Comparison of ENCODE assay signal across 8 cellular contexts in genomic region chr2:128736689-128737545, GRCh38.
DNase-seq lines count a peak whose midpoint lies in the region; ATAC-seq and TF ChIP-seq lines count a peak whose summit lies in the region.

No MANE protein-coding gene starts in this region.

- H3K4me3 ChIP-seq in SJSA1 (no peak overlapping the region), adipocyte (ENCODE audit: low read length) (peak overlapping the region; percentile 61), prostate gland (peak overlapping the region; percentile 6 to 21), aorta (ENCODE audit: low read length in 2 of 2) (no peak overlapping the region)

- DNase-seq in AG20443 (ENCODE audit: low spot score) (peak; percentile 90), HT-29 (ENCODE audit: low spot score) (peak; percentile 54), SJSA1 (ENCODE audit: low read depth in 1 of 2, low spot score in 2 of 2) (peak; percentile 70 to 79), adipocyte (ENCODE audit: low read depth) (peak; percentile 91), left cardiac atrium (peak; percentile 78), prostate gland (ENCODE audit: low spot score) (peak; percentile 71), aorta (peak; percentile 84 to 93)

- H3K27me3 ChIP-seq in SJSA1 (replicated peaks): no peaks in the 10 kb centered on the region
- peaks cover 2% of the 10 kb centered on the region for H3K27me3 ChIP-seq in adipocyte (replicated peaks; ENCODE audit: control insufficient read depth, insufficient read depth, low read length)
- H3K27me3 ChIP-seq in prostate gland (replicated peaks; ENCODE audit: insufficient read depth): no peaks in the 10 kb centered on the region
- H3K27me3 ChIP-seq in aorta (ENCODE audit: control insufficient read depth in 1 of 2, insufficient read depth in 2 of 2, low read length in 1 of 2): no peaks in the 10 kb centered on the region

- ATAC-seq in GM18868 (IDR thresholded peaks at IDR 0.05; ENCODE audit: unreplicated experiment) (peak; percentile 45), left cardiac atrium (peak; percentile 80 to 87), aorta (ENCODE audit: low FRiP score) (peak; percentile 87)

- TF ChIP-seq POLR2A in prostate gland (IDR thresholded peaks at IDR 0.05): no peak

- WGBS in prostate gland: 28% methylated on average over 60 of the region's 71 CpGs
- 29 to 32% methylated on average over 71 of the region's 71 CpGs for WGBS in aorta, 2 donors

- peak overlapping the region; percentile 71 for H3K9ac ChIP-seq in adipocyte (ENCODE audit: low read length)

- TF ChIP-seq CTCF in prostate gland (IDR thresholded peaks at IDR 0.05): peak; percentile 92 to 95 (median 94)

- peaks cover 8% of the 10 kb centered on the region; the same call in 1 of the 2 replicates for H3K4me1 ChIP-seq in SJSA1 (replicated peaks)
- peaks cover 40% of the 10 kb centered on the region for H3K4me1 ChIP-seq in adipocyte (ENCODE audit: control insufficient read depth, insufficient read depth, low read length)
- peaks cover 6% of the 10 kb centered on the region for H3K4me1 ChIP-seq in prostate gland (replicated peaks)
- H3K4me1 ChIP-seq in aorta (ENCODE audit: control insufficient read depth in 1 of 2, insufficient read depth in 2 of 2, low read length in 2 of 2): no peaks in the 10 kb centered on the region

- H3K27ac ChIP-seq in SJSA1 (no peak overlapping the region), prostate gland (no peak overlapping the region), aorta (ENCODE audit: low read depth in 1 of 2, low read length in 2 of 2) (no peak overlapping the region)

- intact Hi-C loops in left cardiac atrium (cut with DNase I): loop anchor here (10.0 kb wide), 2 partner anchors 518 to 658 kb away; no protein-coding TSS in a partner anchor
- intact Hi-C loops in prostate gland (cut with DNase I): loop anchor here (5.0 to 10.0 kb wide), 3 partner anchors 412 to 1110 kb away; no protein-coding TSS in a partner anchor
- intact Hi-C loops in aorta (cut with DNase I): loop anchor here in 1 of 2 donors (10.0 kb wide), 2 partner anchors 658 to 1188 kb away; no protein-coding TSS in a partner anchor

- H3K9me3 ChIP-seq in SJSA1 (replicated peaks) (no peaks in the 10 kb centered on the region), adipocyte (ENCODE audit: control insufficient read depth, low read length) (no peaks in the 10 kb centered on the region), prostate gland (no peaks in the 10 kb centered on the region), aorta (ENCODE audit: control insufficient read depth, low read length) (no peaks in the 10 kb centered on the region)

- no peaks in the 10 kb centered on the region for H3K36me3 ChIP-seq in SJSA1
- H3K36me3 ChIP-seq in adipocyte (ENCODE audit: control insufficient read depth, insufficient read depth, low read length, severe bottlenecking): no peaks in the 10 kb centered on the region
- H3K36me3 ChIP-seq in prostate gland: no peaks in the 10 kb centered on the region
- no peaks in the 10 kb centered on the region for H3K36me3 ChIP-seq in aorta (ENCODE audit: control insufficient read depth in 1 of 2, insufficient read depth in 2 of 2, low read length in 1 of 2)

Comparison
In these comparisons a context has a peak if more than half of its experiments do, and no peak if none do; other contexts are left out.
1. H3K4me3 ChIP-seq: peak in adipocyte (single experiment) and prostate gland (2 of 2); none in SJSA1 (single experiment) and aorta (0 of 2).
2. Peak in every context shown above with its lines, with median percentiles within 50 percentile points of each other: DNase-seq and ATAC-seq.